ENCODE assay signal across 22 cellular contexts in genomic region chr13:55566779-55567178, GRCh38.
"Had no signal": no experiment of that assay in that cellular context is flagged by ENCODE, and none has a peak within 500 bp of the region (broad histone marks: within the 10 kb centered on the region; RNA-seq: fewer than 3 reads in every experiment).

No MANE protein-coding gene starts in this region.

- ATAC-seq: K562, Panc1, PC-3, T-cell had no signal

- DNase-seq: NCI-H1048, NCI-H1105, NCI-H1417, NCI-H1436 treated with DMSO at 0.1 percent for 48 hours, NCI-H1694, NCI-H187 treated with DMSO at 0.1 percent for 48 hours, NCI-H2029 treated with DMSO at 0.1 percent for 48 hours, NCI-H2171 treated with DMSO at 0.1 percent for 48 hours, NCI-H2227 treated with DMSO at 0.1 percent for 48 hours, NCI-H524 treated with DMSO at 0.1 percent for 48 hours, NCI-H82, PC-3, SHP77, SK-N-SH, SW 1271, T-cell had no signal

- H3K4me3 ChIP-seq: K562 had no signal

- H3K9me3 ChIP-seq: SK-N-SH had no signal

- FAIRE-seq: HTR-8/SVneo, K562 had no signal

- H3K4me2 ChIP-seq: SK-N-SH had no signal

- H3K9me3 Mint-ChIP-seq: IgD-negative memory B cell had no signal

- H3K27ac Mint-ChIP-seq: IgD-negative memory B cell, T-cell had no signal

- H3K4me3 Mint-ChIP-seq: IgD-negative memory B cell, T-cell had no signal

- H3K4me1 Mint-ChIP-seq: IgD-negative memory B cell, T-cell had no signal

- H3K36me3 Mint-ChIP-seq: IgD-negative memory B cell, T-cell had no signal

- H3K27ac ChIP-seq: HL-60, RWPE1 had no signal

- H3K27me3 Mint-ChIP-seq: IgD-negative memory B cell, T-cell had no signal

- H3K9ac ChIP-seq: SK-N-SH had no signal
